ENCODE assay signal across 10 cellular contexts in genomic region chr6:42216495-42216894, GRCh38. TPM values are rescaled to one million over a fixed set of nuclear protein-coding genes. Genes with fewer than 3 reads are reported as not detected.
DNase-seq lines count a peak whose midpoint lies in the region; ATAC-seq and TF ChIP-seq lines count a peak whose summit lies in the region.
"Not testable (repeated sequence)": the region's sequence is repeated elsewhere in the genome, so short reads cannot be mapped to it uniquely, and the experiment has no call there.
"Had no signal": no experiment of that assay in that cellular context is flagged by ENCODE, and none has a peak within 500 bp of the region (broad histone marks: within the 10 kb centered on the region; RNA-seq: fewer than 3 reads in every experiment).

No MANE protein-coding gene starts in this region.

- peaks cover 11% of the 10 kb centered on the region; the same call in 1 of the 2 replicates for H3F3A ChIP-seq in GM23338 (replicated peaks; ENCODE audit: low read depth)

- H3K4me3 ChIP-seq in ACC112 (ENCODE audit: low read depth, low read length) (peak overlapping the region; percentile 78), GM23338 (peak overlapping the region; percentile 82), OCI-LY7 (ENCODE audit: low read depth, low read length, poor library complexity, severe bottlenecking) (peak overlapping the region; percentile 89), mammary epithelial cell (replicated peaks in 1 of 3; ENCODE audit: insufficient read depth in 1 of 3, low read depth in 2 of 3, low read length in 3 of 3) (peak overlapping the region in 2 of 3 experiments; percentile 78 to 100), fibroblast of villous mesenchyme (ENCODE audit: low read depth, low read length) (peak overlapping the region; percentile 89), sigmoid colon (peak overlapping the region in 3 of 4 donors; percentile 72 to 73 (median 73))

- WGBS in mammary epithelial cell (ENCODE audit: low coverage, missing lambda C conversion rate): 84% methylated on average over 17 of the region's 18 CpGs
- 84 to 91% methylated on average over 18 of the region's 18 CpGs for WGBS in sigmoid colon, 2 donors

- TF ChIP-seq EP300 in sigmoid colon (IDR thresholded peaks at IDR 0.05): not testable (repeated sequence)

- dilution Hi-C loops in mammary epithelial cell (cut with HindIII; ENCODE audit: low sequenced_read_pairs): not testable (repeated sequence)

- peak overlapping the region; percentile 84 for H3K4me2 ChIP-seq in GM23338
- H3K4me2 ChIP-seq in OCI-LY7 (ENCODE audit: low read length): peak overlapping the region; percentile 78
- peak overlapping the region; percentile 86 for H3K4me2 ChIP-seq in mammary epithelial cell (ENCODE audit: insufficient read depth, low read depth, low read length)

- CTCF ChIA-PET in OCI-LY7 (lab: Charles Lee; ENCODE audit: unreplicated experiment); mammary epithelial cell (lab: Charles Lee; ENCODE audit: low non-redundant PET): not testable (repeated sequence)
- CTCF ChIA-PET in activated CD8-positive, alpha-beta T cell treated with anti-CD3 and anti-CD28 coated beads, Interleukin-2, amount 10 ng/mL, durations not matched to agents 7 days and 5 days (lab: Charles Lee): interaction anchor here (0.7 to 1.7 kb wide), 8 partner anchors 9 to 429 kb away, joined by 3 to 23 read pairs (median 4); partner anchors contain the start of gene TOMM6

- not testable (repeated sequence) for ATAC-seq in GM23338; activated CD8-positive, alpha-beta T cell treated with anti-CD3 and anti-CD28 coated beads, Interleukin-2, amount 10 ng/mL, durations not matched to agents 7 days and 5 days

- not testable (repeated sequence) for H3K9me3 Mint-ChIP-seq in GM23338; activated CD8-positive, alpha-beta T cell treated with anti-CD3 and anti-CD28 coated beads, Interleukin-2, amount 10 ng/mL, durations not matched to agents 7 days and 5 days (ENCODE audit: insufficient read depth); mesothelial cell of epicardium

- not testable (repeated sequence) for TF ChIP-seq CTCF in GM23338 (conservative IDR thresholded peaks at IDR 0.05; ENCODE audit: low read depth in 2 of 2); OCI-LY7 (conservative IDR thresholded peaks at IDR 0.05; ENCODE audit: low read length); mammary epithelial cell (conservative IDR thresholded peaks at IDR 0.05 in 1 of 2, IDR thresholded peaks at IDR 0.05 in 1 of 2; ENCODE audit: extremely low read depth in 1 of 2, insufficient read depth in 1 of 2, low read depth in 1 of 2, low read length in 2 of 2); fibroblast of villous mesenchyme (IDR thresholded peaks at IDR 0.05; ENCODE audit: insufficient read depth, low read depth, low read length); mesothelial cell of epicardium (IDR thresholded peaks at IDR 0.05; ENCODE audit: unreplicated experiment); sigmoid colon (IDR thresholded peaks at IDR 0.05)

- in situ Hi-C loops in mammary epithelial cell (cut with MboI; ENCODE audit: low sequenced_read_pairs in 2 of 2): loop anchor here (5.0 to 25.0 kb wide), 3 partner anchors 139 to 671 kb away; partner anchors contain the start of genes FRS3 (in 1 of the 2), PRICKLE4 (in 1 of the 2), RPL7L1 (in 1 of the 2) and TOMM6 (in 1 of the 2)

- H3K79me2 ChIP-seq in ACC112 (ENCODE audit: control insufficient read depth, insufficient read depth, low read length, unreplicated experiment) (peaks cover 20% of the 10 kb centered on the region), OCI-LY7 (ENCODE audit: insufficient read depth, low read depth, low read length) (peaks cover 28% of the 10 kb centered on the region), mammary epithelial cell (ENCODE audit: insufficient read depth, low read length) (peaks cover 45% of the 10 kb centered on the region)
- H3K79me2 ChIP-seq in GM23338 (replicated peaks; ENCODE audit: insufficient read depth): not testable (repeated sequence)

- peaks cover 14% of the 10 kb centered on the region for H3K36me3 Mint-ChIP-seq in GM23338 (ENCODE audit: low read depth)
- H3K36me3 Mint-ChIP-seq in activated CD8-positive, alpha-beta T cell treated with anti-CD3 and anti-CD28 coated beads, Interleukin-2, amount 10 ng/mL, durations not matched to agents 7 days and 5 days (ENCODE audit: low read depth): peaks cover 29% of the 10 kb centered on the region
- not testable (repeated sequence) for H3K36me3 Mint-ChIP-seq in mesothelial cell of epicardium

- POLR2A ChIA-PET in OCI-LY7 (lab: Charles Lee): interaction anchor here (0.6 to 1.3 kb wide), 2 partner anchors 10 to 1220 kb away, joined by 3 to 5 read pairs; no protein-coding TSS in a partner anchor
- POLR2A ChIA-PET in activated CD8-positive, alpha-beta T cell treated with anti-CD3 and anti-CD28 coated beads, Interleukin-2, amount 10 ng/mL, durations not matched to agents 7 days and 5 days (lab: Charles Lee): interaction anchor here (1.2 kb wide), 1 partner anchor 331 kb away, joined by 6 read pairs; no protein-coding TSS in a partner anchor

- H2AFZ ChIP-seq in ACC112 (ENCODE audit: low read length, unreplicated experiment); GM23338; OCI-LY7 (ENCODE audit: low read length); mammary epithelial cell (ENCODE audit: low read depth, low read length): not testable (repeated sequence)

- H3K9me2 ChIP-seq in GM23338 (ENCODE audit: insufficient read depth); OCI-LY7 (ENCODE audit: insufficient read depth, low read length): not testable (repeated sequence)

- H3K4me1 ChIP-seq in ACC112 (ENCODE audit: control insufficient read depth, insufficient read depth, low read length, unreplicated experiment) (peaks cover 14% of the 10 kb centered on the region), OCI-LY7 (ENCODE audit: insufficient read depth, low read length, poor library complexity, severe bottlenecking) (peaks cover 32% of the 10 kb centered on the region), mammary epithelial cell (ENCODE audit: insufficient read depth, low read length) (peaks cover 17% of the 10 kb centered on the region), sigmoid colon (peaks cover 0 to 15% (median 13%) of the 10 kb centered on the region in 4 donors)
- H3K4me1 ChIP-seq in GM23338 (ENCODE audit: insufficient read depth): not testable (repeated sequence)

- not testable (repeated sequence) for H4K20me1 ChIP-seq in GM23338 (replicated peaks; ENCODE audit: insufficient read depth); OCI-LY7 (ENCODE audit: insufficient read depth, low read length); mammary epithelial cell (ENCODE audit: insufficient read depth, low read length)

- not testable (repeated sequence) for BruUV-seq in OCI-LY7 (replicated peaks; lab: Mats Ljungman, UMichigan); mammary epithelial cell (replicated peaks; lab: Mats Ljungman, UMichigan)

- peak overlapping the region; percentile 93 for H3K9ac ChIP-seq in mammary epithelial cell (ENCODE audit: insufficient read depth, low read length)

- not testable (repeated sequence) for H3K27me3 ChIP-seq in ACC112 (ENCODE audit: insufficient read depth, low read length); GM23338 (ENCODE audit: insufficient read depth); mammary epithelial cell (ENCODE audit: insufficient read depth, low read length); sigmoid colon

- H3K27me3 Mint-ChIP-seq in GM23338 (ENCODE audit: insufficient read depth, low read depth, poor library complexity); activated CD8-positive, alpha-beta T cell treated with anti-CD3 and anti-CD28 coated beads, Interleukin-2, amount 10 ng/mL, durations not matched to agents 7 days and 5 days (ENCODE audit: low read depth); mesothelial cell of epicardium (ENCODE audit: low read depth): not testable (repeated sequence)

- not testable (repeated sequence) for TF ChIP-seq POLR2A in sigmoid colon (IDR thresholded peaks at IDR 0.05)

- H3K27ac ChIP-seq in ACC112 (ENCODE audit: low read depth, low read length); GM23338 (ENCODE audit: low read depth); OCI-LY7 (ENCODE audit: low read depth, low read length, poor library complexity, severe bottlenecking): not testable (repeated sequence)
- peak overlapping the region; percentile 83 for H3K27ac ChIP-seq in mammary epithelial cell (ENCODE audit: insufficient read depth, low read depth, low read length)
- peak overlapping the region in 1 of 4 donors; percentile 82 for H3K27ac ChIP-seq in sigmoid colon

- peak overlapping the region; percentile 93 for H3K4me3 Mint-ChIP-seq in GM23338
- peak overlapping the region; percentile 100 for H3K4me3 Mint-ChIP-seq in activated CD8-positive, alpha-beta T cell treated with anti-CD3 and anti-CD28 coated beads, Interleukin-2, amount 10 ng/mL, durations not matched to agents 7 days and 5 days
- peak overlapping the region; percentile 62 for H3K4me3 Mint-ChIP-seq in mesothelial cell of epicardium

- H3K9me3 ChIP-seq in OCI-LY7 (ENCODE audit: low read length); mammary epithelial cell (replicated peaks; ENCODE audit: insufficient read depth, low read length); sigmoid colon: not testable (repeated sequence)

- H3K27ac Mint-ChIP-seq in GM23338: 0 out of 2 replicates have a peak overlapping the region, but pooled peaks have one; percentile 8
- H3K27ac Mint-ChIP-seq in activated CD8-positive, alpha-beta T cell treated with anti-CD3 and anti-CD28 coated beads, Interleukin-2, amount 10 ng/mL, durations not matched to agents 7 days and 5 days: not testable (repeated sequence)
- peak overlapping the region; percentile 53 for H3K27ac Mint-ChIP-seq in mesothelial cell of epicardium

- intact Hi-C loops in OCI-LY7 (cut with micrococcal nuclease; ENCODE audit: unreplicated experiment): loop anchor here (2.0 to 5.0 kb wide), 3 partner anchors 236 to 660 kb away; partner anchors contain the start of genes PRICKLE4 and TRERF1
- intact Hi-C loops in mammary epithelial cell (cut with micrococcal nuclease): loop anchor here (2.0 kb wide), 1 partner anchor 76 kb away; no protein-coding TSS in a partner anchor
- intact Hi-C loops in sigmoid colon (cut with DNase I): loop anchor here (5.0 to 10.0 kb wide), 4 partner anchors 139 to 434 kb away; partner anchors contain the start of genes PRICKLE4, TRERF1 and USP49

- DNase-seq in GM23338 (ENCODE audit: low spot score); OCI-LY7 (ENCODE audit: low spot score); activated CD8-positive, alpha-beta T cell treated with anti-CD3 and anti-CD28 coated beads, Interleukin-2, amount 10 ng/mL, durations not matched to agents 7 days and 5 days; mammary epithelial cell; fibroblast of villous mesenchyme (ENCODE audit: low read depth); mesothelial cell of epicardium (ENCODE audit: low spot score in 2 of 2, unreplicated experiment in 2 of 2); sigmoid colon: not testable (repeated sequence)

- not testable (repeated sequence) for H3K4me1 Mint-ChIP-seq in GM23338
- H3K4me1 Mint-ChIP-seq in activated CD8-positive, alpha-beta T cell treated with anti-CD3 and anti-CD28 coated beads, Interleukin-2, amount 10 ng/mL, durations not matched to agents 7 days and 5 days (ENCODE audit: low read depth): peaks cover 30% of the 10 kb centered on the region
- H3K4me1 Mint-ChIP-seq in mesothelial cell of epicardium: peaks cover 15% of the 10 kb centered on the region

- peaks cover 16% of the 10 kb centered on the region; the same call in 1 of the 2 replicates for H3K36me3 ChIP-seq in ACC112 (ENCODE audit: insufficient read depth, low read length)
- not testable (repeated sequence) for H3K36me3 ChIP-seq in GM23338 (ENCODE audit: insufficient read depth)
- H3K36me3 ChIP-seq in OCI-LY7 (ENCODE audit: insufficient read depth, low read length): peaks cover 27% of the 10 kb centered on the region
- peaks cover 15% of the 10 kb centered on the region for H3K36me3 ChIP-seq in mammary epithelial cell (ENCODE audit: insufficient read depth, low read length)
- peaks cover 0 to 26% (median 14%) of the 10 kb centered on the region in 4 donors for H3K36me3 ChIP-seq in sigmoid colon

RNA-seq across cellular contexts. Expression of gene MRPS10, which starts 1.2 kb away (rescaled TPM):
- 42.7 and 49.3 TPM in 2 replicates for total RNA-seq in GM23338 (2014; rRNA removed; shearing (Covaris generic))
- 33.7 and 36.2 TPM in 2 replicates for polyA plus RNA-seq in GM23338 (2016; fragmentation: Nextera tagmentation; extraction: Ambion mirVana)
- 25.1 and 25.8 TPM in 2 replicates for total RNA-seq in OCI-LY7 (2014; rRNA removed; shearing (Covaris generic))
- total RNA-seq in OCI-LY7 (2022): 44.6 and 45.0 TPM in 2 replicates
- total RNA-seq in activated CD8-positive, alpha-beta T cell treated with anti-CD3 and anti-CD28 coated beads, Interleukin-2, amount 10 ng/mL, durations not matched to agents 7 days and 5 days: 10 to 100 TPM; 32.6 to 33.8 TPM
- 10 to 100 TPM; 41.2 to 50.9 TPM for total RNA-seq in mammary epithelial cell
- 51.2 TPM for polyA plus RNA-seq in mammary epithelial cell
- polyA minus RNA-seq in mammary epithelial cell: 13.8 TPM
- total RNA-seq in fibroblast of villous mesenchyme: 47.0 and 66.5 TPM in 2 replicates
- 23.2 to 24.4 TPM (median 23.9 TPM) in 3 replicates for total RNA-seq in mesothelial cell of epicardium
- total RNA-seq in sigmoid colon: 10 to 100 TPM; 27.7 to 35.2 (median 32.8) TPM
- polyA plus RNA-seq in sigmoid colon: 10 to 100 TPM; 28.8 to 41.4 (median 33.0) TPM

RNA-seq across cellular contexts. Expression of gene GUCA1B, which starts 21.7 kb away (rescaled TPM):
- 0.56 TPM in 1 of 2 replicates, not detected in the other for total RNA-seq in GM23338 (2014; rRNA removed; shearing (Covaris generic))
- polyA plus RNA-seq in GM23338 (2016; fragmentation: Nextera tagmentation; extraction: Ambion mirVana) (not detected in 2 replicates), mammary epithelial cell (0.39 TPM), sigmoid colon (under 1 TPM in 1 of 3 donors, not detected in 2; 0.82 TPM)
- 1.4 and 1.9 TPM in 2 replicates for total RNA-seq in OCI-LY7 (2014; rRNA removed; shearing (Covaris generic))
- total RNA-seq in OCI-LY7 (2022) (3.0 and 4.3 TPM in 2 replicates), mammary epithelial cell (under 1 TPM in 1 of 2 donors, not detected in 1; 0.17 TPM), fibroblast of villous mesenchyme (not detected in 2 replicates), mesothelial cell of epicardium (2.2 to 2.7 TPM (median 2.6 TPM) in 3 replicates), sigmoid colon (1 to 10 TPM in 1 of 4 donors, under 1 TPM in 2, not detected in 1; 0.36 to 2.8 (median 0.82) TPM)
- 1 to 10 TPM in 1 of 2 experiments, under 1 TPM in 1; 0.84 to 1.0 TPM for total RNA-seq in activated CD8-positive, alpha-beta T cell treated with anti-CD3 and anti-CD28 coated beads, Interleukin-2, amount 10 ng/mL, durations not matched to agents 7 days and 5 days
- polyA minus RNA-seq in mammary epithelial cell: not detected

RNA-seq across cellular contexts. Expression of gene GUCA1A, which starts 43.3 kb away (rescaled TPM):
- 4.0 and 5.2 TPM in 2 replicates for total RNA-seq in GM23338 (2014; rRNA removed; shearing (Covaris generic))
- 9.1 and 10.6 TPM in 2 replicates for polyA plus RNA-seq in GM23338 (2016; fragmentation: Nextera tagmentation; extraction: Ambion mirVana)
- total RNA-seq in OCI-LY7 (2014; rRNA removed; shearing (Covaris generic)): not detected in 2 replicates
- total RNA-seq in OCI-LY7 (2022): not detected in 2 replicates
- total RNA-seq in activated CD8-positive, alpha-beta T cell treated with anti-CD3 and anti-CD28 coated beads, Interleukin-2, amount 10 ng/mL, durations not matched to agents 7 days and 5 days: not detected
- total RNA-seq in mammary epithelial cell: not detected
- not detected for polyA plus RNA-seq in mammary epithelial cell
- polyA minus RNA-seq in mammary epithelial cell: not detected
- 0.32 TPM in 1 of 2 replicates, not detected in the other for total RNA-seq in fibroblast of villous mesenchyme
- total RNA-seq in mesothelial cell of epicardium: 0.91 to 1.3 TPM (median 0.92 TPM) in 3 replicates
- under 1 TPM in 1 of 4 donors, not detected in 3; 0.36 TPM for total RNA-seq in sigmoid colon
- polyA plus RNA-seq in sigmoid colon: under 1 TPM in 1 of 3 donors, not detected in 2; 0.15 TPM
- total RNA-seq: mucosa of gallbladder, ureter had no signal
